In the genomic region with DNA sequence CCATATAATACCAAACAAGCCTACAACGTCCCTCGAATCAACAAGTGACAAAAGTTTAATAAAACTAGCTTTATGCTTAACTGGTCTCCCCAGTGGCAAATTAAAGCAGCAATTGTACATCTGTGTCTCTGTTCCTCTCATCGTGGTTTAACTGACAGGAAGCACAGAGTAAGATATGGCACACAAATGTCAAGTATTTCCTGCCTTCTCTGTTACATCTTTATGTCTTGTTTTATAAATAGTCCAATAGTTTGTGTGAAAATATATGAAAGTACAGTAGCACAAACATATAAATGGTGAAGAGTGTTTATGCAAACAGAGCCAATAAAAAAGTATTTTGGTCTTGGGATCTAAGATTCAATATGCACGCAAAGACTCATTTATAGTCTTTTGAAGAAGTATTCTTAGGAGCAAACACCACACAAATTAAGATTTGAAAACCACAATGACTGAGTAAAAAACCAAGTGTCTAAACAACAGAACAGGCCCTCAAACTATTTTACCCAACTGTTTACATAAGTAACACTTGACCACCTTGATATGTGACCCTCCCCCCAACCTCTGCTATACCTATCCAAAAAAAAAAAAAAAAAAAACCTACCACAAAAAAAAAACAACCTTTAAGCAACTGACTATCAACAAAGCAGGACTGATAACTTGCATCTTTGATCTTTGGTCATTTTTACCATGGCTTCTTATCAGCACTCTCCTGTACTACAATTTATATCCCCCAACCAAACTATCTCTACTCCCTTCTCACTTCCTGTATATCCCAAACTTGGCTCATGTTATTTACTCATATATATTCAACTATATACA, we compare ENCODE assay signal across 8 cellular contexts. TPM values are rescaled to one million over a fixed set of nuclear protein-coding genes. Genes with fewer than 3 reads are reported as not detected.
DNase-seq lines count a peak whose midpoint lies in the region; ATAC-seq and TF ChIP-seq lines count a peak whose summit lies in the region.

No MANE protein-coding gene starts in this region.

- H3K4me3 Mint-ChIP-seq in CD8-positive, alpha-beta memory T cell: peak overlapping the region; percentile 49 to 78 (median 76)
- no peak overlapping the region for H3K4me3 Mint-ChIP-seq in WTC11

- H3K27ac Mint-ChIP-seq in CD8-positive, alpha-beta memory T cell: peak overlapping the region; percentile 67 to 96 (median 85)
- H3K27ac Mint-ChIP-seq in WTC11: 0 out of 2 replicates have a peak overlapping the region, but pooled peaks have one; percentile 0

- H2AFZ ChIP-seq in parathyroid adenoma (no peak overlapping the region), osteoblast (ENCODE audit: low read length) (no peak overlapping the region)

- no peaks in the 10 kb centered on the region for H3K9me3 ChIP-seq in CD8-positive, alpha-beta memory T cell (ENCODE audit: low read length)
- no peaks in the 10 kb centered on the region for H3K9me3 ChIP-seq in parathyroid adenoma (ENCODE audit: control insufficient read depth, low read length)
- no peaks in the 10 kb centered on the region for H3K9me3 ChIP-seq in osteoblast (ENCODE audit: low read depth, low read length)

- no peaks in the 10 kb centered on the region for H3K9me3 Mint-ChIP-seq in CD8-positive, alpha-beta memory T cell
- no peaks in the 10 kb centered on the region for H3K9me3 Mint-ChIP-seq in WTC11

- H3K4me2 ChIP-seq in parathyroid adenoma (ENCODE audit: low read length) (peak overlapping the region; percentile 24), osteoblast (ENCODE audit: insufficient read depth, low read length) (no peak overlapping the region)

- H3K36me3 ChIP-seq in CD8-positive, alpha-beta memory T cell (ENCODE audit: insufficient read depth, low read length): no peaks in the 10 kb centered on the region
- H3K36me3 ChIP-seq in parathyroid adenoma (ENCODE audit: control insufficient read depth, insufficient read depth, low read length) (no peaks in the 10 kb centered on the region), osteoblast (ENCODE audit: insufficient read depth, low read length) (no peaks in the 10 kb centered on the region)

- peaks cover 21% of the 10 kb centered on the region for H3K79me2 ChIP-seq in parathyroid adenoma
- H3K79me2 ChIP-seq in osteoblast (ENCODE audit: insufficient read depth, low read length): peaks cover 66% of the 10 kb centered on the region

- H3K4me1 ChIP-seq in CD8-positive, alpha-beta memory T cell (ENCODE audit: insufficient read depth, low read length): peaks cover 76% of the 10 kb centered on the region
- H3K4me1 ChIP-seq in parathyroid adenoma (peaks cover 4% of the 10 kb centered on the region), osteoblast (ENCODE audit: insufficient read depth, low read length) (peaks cover 15% of the 10 kb centered on the region)

- DNase-seq in CD8-positive, alpha-beta memory T cell: peak in 2 of 5 donors; percentile 59 to 67
- DNase-seq in WTC11 (ENCODE audit: low spot score): no peak
- DNase-seq in mesenteric fat pad (ENCODE audit: low spot score): no peak
- DNase-seq in NCI-H510A (lab: John Stamatoyannopoulos, UW): no peak
- no peak for DNase-seq in osteoblast (ENCODE audit: insufficient read length, low spot score, missing footprints)

- no peaks in the 10 kb centered on the region for H3K27me3 ChIP-seq in CD8-positive, alpha-beta memory T cell (ENCODE audit: insufficient read depth, low read length, poor library complexity, severe bottlenecking)
- H3K27me3 ChIP-seq in parathyroid adenoma (ENCODE audit: control insufficient read depth, insufficient read depth, low read length) (no peaks in the 10 kb centered on the region), osteoblast (ENCODE audit: insufficient read depth, low read length) (no peaks in the 10 kb centered on the region)

- H3K4me1 Mint-ChIP-seq in CD8-positive, alpha-beta memory T cell: peaks cover 76 to 92% (median 89%) of the 10 kb centered on the region in 3 donors
- peaks cover 34% of the 10 kb centered on the region for H3K4me1 Mint-ChIP-seq in WTC11

- ATAC-seq in GM21360 (IDR thresholded peaks at IDR 0.05; ENCODE audit: unreplicated experiment) (peak; percentile 54), HG03558 (IDR thresholded peaks at IDR 0.05; ENCODE audit: extremely low read depth, unreplicated experiment) (peak; percentile 59), WTC11 (no peak)

- TF ChIP-seq CTCF in WTC11 (IDR thresholded peaks at IDR 0.05): no peak
- no peak for TF ChIP-seq CTCF in parathyroid adenoma (IDR thresholded peaks at IDR 0.05)
- TF ChIP-seq CTCF in osteoblast (IDR thresholded peaks at IDR 0.05; ENCODE audit: extremely low read depth, low read depth, low read length): no peak

- CTCF ChIA-PET in CD8-positive, alpha-beta memory T cell (lab: Charles Lee): interaction anchor here (0.7 to 1.2 kb wide), 3 partner anchors 12 to 31 kb away, joined by 3 to 6 read pairs (median 4); a partner anchor contains a TSS
- CTCF ChIA-PET in WTC11 (lab: Charles Lee): no interaction called here

- peaks cover 31% of the 10 kb centered on the region for H4K20me1 ChIP-seq in osteoblast (ENCODE audit: insufficient read depth, low read length)

- no peak overlapping the region for H3K27ac ChIP-seq in CD8-positive, alpha-beta memory T cell (ENCODE audit: low read depth, low read length)
- H3K27ac ChIP-seq in parathyroid adenoma: no peak overlapping the region
- H3K27ac ChIP-seq in osteoblast (ENCODE audit: low read depth, low read length): no peak overlapping the region

- POLR2A ChIA-PET in CD8-positive, alpha-beta memory T cell (lab: Charles Lee): interaction anchor here (1.0 to 1.5 kb wide), 3 partner anchors 11 to 19 kb away, joined by 4 to 6 read pairs (median 5); no protein-coding TSS in a partner anchor
- POLR2A ChIA-PET in WTC11 (lab: Charles Lee): no interaction called here

- peaks cover 0 to 10% (median 2%) of the 10 kb centered on the region in 3 donors for H3K36me3 Mint-ChIP-seq in CD8-positive, alpha-beta memory T cell
- H3K36me3 Mint-ChIP-seq in WTC11: no peaks in the 10 kb centered on the region

- peak overlapping the region; percentile 24 for H3K4me3 ChIP-seq in CD8-positive, alpha-beta memory T cell (ENCODE audit: low read length)
- H3K4me3 ChIP-seq in parathyroid adenoma (ENCODE audit: low read depth, low read length) (no peak overlapping the region), osteoblast (ENCODE audit: insufficient read depth, low read length) (no peak overlapping the region)

- H3K9ac ChIP-seq in parathyroid adenoma: no peak overlapping the region

- H3K27me3 Mint-ChIP-seq in CD8-positive, alpha-beta memory T cell: no peaks in the 10 kb centered on the region
- H3K27me3 Mint-ChIP-seq in WTC11 (ENCODE audit: low read depth): no peaks in the 10 kb centered on the region

TF ChIP-seq in WTC11, 78 proteins besides CTCF, POLR2A, EP300 and RAD21:
- TF ChIP-seq CREM (CRISPR knock-in tag; IDR thresholded peaks at IDR 0.05) (no peak), OVOL2 (CRISPR knock-in tag; IDR thresholded peaks at IDR 0.05; ENCODE audit: borderline replicate concordance) (no peak), ATF1 (CRISPR knock-in tag; IDR thresholded peaks at IDR 0.05) (no peak), ZNF317 (CRISPR knock-in tag; IDR thresholded peaks at IDR 0.05; ENCODE audit: borderline replicate concordance, low read depth) (no peak), CBFB (CRISPR knock-in tag; IDR thresholded peaks at IDR 0.05; ENCODE audit: low read depth) (no peak), ZBTB21 (CRISPR knock-in tag; IDR thresholded peaks at IDR 0.05; ENCODE audit: borderline replicate concordance) (no peak), SP1 (CRISPR knock-in tag; conservative IDR thresholded peaks at IDR 0.05) (no peak), ZNF232 (CRISPR knock-in tag; IDR thresholded peaks at IDR 0.05) (no peak)
- TF ChIP-seq, protein P1, sequence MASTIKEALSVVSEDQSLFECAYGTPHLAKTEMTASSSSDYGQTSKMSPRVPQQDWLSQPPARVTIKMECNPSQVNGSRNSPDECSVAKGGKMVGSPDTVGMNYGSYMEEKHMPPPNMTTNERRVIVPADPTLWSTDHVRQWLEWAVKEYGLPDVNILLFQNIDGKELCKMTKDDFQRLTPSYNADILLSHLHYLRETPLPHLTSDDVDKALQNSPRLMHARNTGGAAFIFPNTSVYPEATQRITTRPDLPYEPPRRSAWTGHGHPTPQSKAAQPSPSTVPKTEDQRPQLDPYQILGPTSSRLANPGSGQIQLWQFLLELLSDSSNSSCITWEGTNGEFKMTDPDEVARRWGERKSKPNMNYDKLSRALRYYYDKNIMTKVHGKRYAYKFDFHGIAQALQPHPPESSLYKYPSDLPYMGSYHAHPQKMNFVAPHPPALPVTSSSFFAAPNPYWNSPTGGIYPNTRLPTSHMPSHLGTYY (CRISPR knock-in tag; IDR thresholded peaks at IDR 0.05): no peak
- TF ChIP-seq, protein P2, sequence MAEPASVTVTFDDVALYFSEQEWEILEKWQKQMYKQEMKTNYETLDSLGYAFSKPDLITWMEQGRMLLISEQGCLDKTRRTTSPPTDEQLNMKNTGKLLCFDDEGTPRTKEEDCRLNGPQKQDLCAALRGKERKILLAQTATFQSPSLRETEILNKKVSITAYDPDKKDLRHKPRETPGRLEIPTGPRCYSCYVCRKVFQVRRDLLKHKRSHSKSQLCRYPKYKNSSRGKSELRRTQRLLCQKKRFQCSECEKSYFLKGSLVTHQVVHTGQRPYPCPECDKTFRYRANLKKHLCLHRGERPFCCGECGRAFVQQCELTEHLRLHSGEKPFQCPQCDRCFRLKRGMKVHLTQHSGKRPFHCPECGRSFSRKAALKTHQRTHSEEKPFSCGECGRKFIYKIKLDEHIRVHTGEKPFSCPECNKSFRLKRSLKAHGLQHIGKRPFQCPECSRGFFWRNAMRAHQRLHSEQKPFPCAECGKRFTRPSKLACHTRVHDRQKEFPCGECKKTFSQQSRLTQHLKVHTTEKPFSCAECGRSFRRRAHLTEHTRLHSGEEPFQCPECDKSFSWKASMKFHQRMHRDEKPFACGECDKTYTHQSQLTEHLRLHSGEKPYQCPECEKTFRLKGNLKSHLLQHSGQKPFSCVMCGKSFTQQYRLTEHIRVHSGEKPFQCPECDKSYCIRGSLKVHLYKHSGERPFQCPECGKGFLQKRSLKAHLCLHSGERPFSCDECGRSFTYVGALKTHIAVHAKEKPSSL (CRISPR knock-in tag; conservative IDR thresholded peaks at IDR 0.05): no peak

RNA-seq across cellular contexts. Expression of a gene that starts 14.0 kb away (rescaled TPM):
- total RNA-seq in CD8-positive, alpha-beta memory T cell: 10 to 100 TPM; 76.8 to 77.6 TPM
- 139 TPM for polyA plus RNA-seq in CD8-positive, alpha-beta memory T cell
- total RNA-seq in WTC11 (2021) (17.4 to 19.3 TPM (median 18.7 TPM) in 3 replicates), mesenteric fat pad (74.2 TPM), osteoblast (60.7 and 63.0 TPM in 2 replicates)

RNA-seq across cellular contexts. Expression of a gene that starts 56.2 kb away (rescaled TPM):
- 10 to 100 TPM; 15.5 to 15.8 TPM for total RNA-seq in CD8-positive, alpha-beta memory T cell
- polyA plus RNA-seq in CD8-positive, alpha-beta memory T cell: 4.7 TPM
- 9.6 to 10.5 TPM (median 10.2 TPM) in 3 replicates for total RNA-seq in WTC11 (2021)
- 11.9 TPM for total RNA-seq in mesenteric fat pad
- total RNA-seq in osteoblast: 6.8 and 8.7 TPM in 2 replicates
